ENCODE assay signal across 15 cellular contexts in genomic region chr1:45643341-45643740, GRCh38. TPM values are rescaled to one million over a fixed set of nuclear protein-coding genes. Genes with fewer than 3 reads are reported as not detected.
DNase-seq lines count a peak whose midpoint lies in the region; ATAC-seq and TF ChIP-seq lines count a peak whose summit lies in the region.
"Had no signal": no experiment of that assay in that cellular context is flagged by ENCODE, and none has a peak within 500 bp of the region (broad histone marks: within the 10 kb centered on the region; RNA-seq: fewer than 3 reads in every experiment).

No MANE protein-coding gene starts in this region.

- H3K27ac ChIP-seq in CD8-positive, alpha-beta T cell (ENCODE audit: low read depth, low read length): no peak overlapping the region
- H3K27ac ChIP-seq in transverse colon: peak overlapping the region; percentile 67 to 84 (median 78)
- no peak overlapping the region for H3K27ac ChIP-seq in WERI-Rb-1
- H3K27ac ChIP-seq: RWPE1, SJSA1 had no signal

- H3K27me3 Mint-ChIP-seq in CD8-positive, alpha-beta T cell (ENCODE audit: low read depth): no peaks in the 10 kb centered on the region
- H3K27me3 Mint-ChIP-seq in effector memory CD8-positive, alpha-beta T cell: no peaks in the 10 kb centered on the region

- no peak for TF ChIP-seq CTCF in CD8-positive, alpha-beta T cell (IDR thresholded peaks at IDR 0.05)
- TF ChIP-seq CTCF in transverse colon (IDR thresholded peaks at IDR 0.05) (no peak), WERI-Rb-1 (IDR thresholded peaks at IDR 0.05; ENCODE audit: low read depth, low read length) (no peak)

- H3K27ac Mint-ChIP-seq in CD8-positive, alpha-beta T cell: peak overlapping the region; percentile 20
- H3K27ac Mint-ChIP-seq in effector memory CD8-positive, alpha-beta T cell: peak overlapping the region; percentile 23 to 24
- H3K27ac Mint-ChIP-seq: GM23338 had no signal

- no peak for ATAC-seq in CD8-positive, alpha-beta T cell
- ATAC-seq in effector memory CD8-positive, alpha-beta T cell (replicated peaks): no peak
- ATAC-seq in GM21423 (IDR thresholded peaks at IDR 0.05; ENCODE audit: unreplicated experiment): no peak
- ATAC-seq: GM23338 had no signal

- intact Hi-C loops in CD8-positive, alpha-beta T cell (cut with DNase I, micrococcal nuclease): no loop called here
- intact Hi-C loops in transverse colon (cut with DNase I; ENCODE audit: low total_unique reads): no loop called here

- no peak for TF ChIP-seq POLR2A in transverse colon (IDR thresholded peaks at IDR 0.05)

- POLR2A ChIA-PET in CD8-positive, alpha-beta T cell (lab: Charles Lee): no interaction called here

- H3K4me1 Mint-ChIP-seq in CD8-positive, alpha-beta T cell (ENCODE audit: low read depth): peaks cover 2% of the 10 kb centered on the region
- H3K4me1 Mint-ChIP-seq in effector memory CD8-positive, alpha-beta T cell (ENCODE audit: low read depth in 2 of 2): peaks cover 4 to 6% of the 10 kb centered on the region in 2 donors
- H3K4me1 Mint-ChIP-seq: GM23338 had no signal

- H3K36me3 ChIP-seq in CD8-positive, alpha-beta T cell (ENCODE audit: insufficient read depth, low read length): peaks cover 7% of the 10 kb centered on the region
- peaks cover 0 to 37% (median 15%) of the 10 kb centered on the region in 4 donors for H3K36me3 ChIP-seq in transverse colon
- H3K36me3 ChIP-seq in WERI-Rb-1: peaks cover 31% of the 10 kb centered on the region

- CTCF ChIA-PET in CD8-positive, alpha-beta T cell (lab: Charles Lee): no interaction called here

- no peak overlapping the region for H3K4me3 Mint-ChIP-seq in CD8-positive, alpha-beta T cell
- H3K4me3 Mint-ChIP-seq in effector memory CD8-positive, alpha-beta T cell: no peak overlapping the region
- H3K4me3 Mint-ChIP-seq: GM23338 had no signal

- H3K27me3 ChIP-seq in CD8-positive, alpha-beta T cell (ENCODE audit: insufficient read depth, low read length): no peaks in the 10 kb centered on the region
- H3K27me3 ChIP-seq in transverse colon (no peaks in the 10 kb centered on the region), WERI-Rb-1 (ENCODE audit: insufficient read depth, low read depth, severe bottlenecking) (no peaks in the 10 kb centered on the region)
- H3K27me3 ChIP-seq: SJSA1 had no signal

- DNase-seq in CD8-positive, alpha-beta T cell: no peak
- peak; percentile 99 for DNase-seq in NCI-H82 treated with DMSO at 0.1 percent for 48 hours (lab: John Stamatoyannopoulos, UW; ENCODE audit: unreplicated experiment)
- DNase-seq in effector memory CD8-positive, alpha-beta T cell: no peak
- no peak for DNase-seq in transverse colon
- DNase-seq in activated CD4-positive, CD25-positive, alpha-beta regulatory T cell (lab: John Stamatoyannopoulos, UW): no peak
- no peak for DNase-seq in WERI-Rb-1
- DNase-seq: C1 segment of cervical spinal cord, DMS79 treated with DMSO at 0.1 percent for 48 hours, NCI-H146, NCI-H226 had no signal

- TF ChIP-seq EP300 in transverse colon (IDR thresholded peaks at IDR 0.05; ENCODE audit: low read depth): no peak

- in situ Hi-C loops in transverse colon (cut with MboI; ENCODE audit: low pct_ligation_motif_present in 1 of 4, low pct_unique_long_range_greater_than_20kb in 1 of 4, low sequenced_read_pairs in 3 of 4): no loop called here

- H3K36me3 Mint-ChIP-seq in CD8-positive, alpha-beta T cell: peaks cover 55% of the 10 kb centered on the region
- H3K36me3 Mint-ChIP-seq in effector memory CD8-positive, alpha-beta T cell (ENCODE audit: insufficient read depth): peaks cover 50% of the 10 kb centered on the region

- no peaks in the 10 kb centered on the region for H3K9me3 ChIP-seq in CD8-positive, alpha-beta T cell (ENCODE audit: low read length)
- H3K9me3 ChIP-seq in transverse colon (no peaks in the 10 kb centered on the region), WERI-Rb-1 (ENCODE audit: severe bottlenecking) (no peaks in the 10 kb centered on the region)
- H3K9me3 ChIP-seq: SJSA1 had no signal

- H3K4me3 ChIP-seq in CD8-positive, alpha-beta T cell (ENCODE audit: low read depth, low read length): no peak overlapping the region
- no peak overlapping the region for H3K4me3 ChIP-seq in transverse colon
- no peak overlapping the region for H3K4me3 ChIP-seq in WERI-Rb-1 (ENCODE audit: low read depth, low read length)
- H3K4me3 ChIP-seq: GM23338, K562, SJSA1 had no signal

- no peaks in the 10 kb centered on the region for H3K9me3 Mint-ChIP-seq in CD8-positive, alpha-beta T cell
- H3K9me3 Mint-ChIP-seq in effector memory CD8-positive, alpha-beta T cell: no peaks in the 10 kb centered on the region
- H3K9me3 Mint-ChIP-seq: GM23338 had no signal

- no peaks in the 10 kb centered on the region for H3K4me1 ChIP-seq in CD8-positive, alpha-beta T cell (ENCODE audit: insufficient read depth, low read length)
- peaks cover 4 to 32% (median 25%) of the 10 kb centered on the region in 4 donors for H3K4me1 ChIP-seq in transverse colon

- 40 to 67% methylated on average over 5 of the region's 5 CpGs for WGBS in transverse colon (ENCODE audit: low coverage in 1 of 2), 2 donors

RNA-seq across cellular contexts. Expression of gene CCDC17, which starts 19.5 kb away (rescaled TPM):
- 1 to 10 TPM; 3.8 to 4.5 TPM for total RNA-seq in CD8-positive, alpha-beta T cell
- total RNA-seq in transverse colon: 10 to 100 TPM in 2 of 4 donors, 1 to 10 TPM in 2; 9.0 to 21.3 (median 10.0) TPM

RNA-seq across cellular contexts. Expression of gene GPBP1L1, which starts 43.0 kb away (rescaled TPM):
- 100 to 1,000 TPM; 125 to 128 TPM for total RNA-seq in CD8-positive, alpha-beta T cell
- total RNA-seq in transverse colon: 100 to 1,000 TPM; 162 to 284 (median 222) TPM

RNA-seq across cellular contexts. Expression of gene TMEM69, which starts 44.6 kb away (rescaled TPM):
- 1 to 10 TPM; 5.1 to 8.2 TPM for total RNA-seq in CD8-positive, alpha-beta T cell
- 10 to 100 TPM in 3 of 4 donors, 1 to 10 TPM in 1; 6.4 to 47.2 (median 28.0) TPM for total RNA-seq in transverse colon

RNA-seq across cellular contexts. Expression of gene NASP, which starts 59.5 kb away (rescaled TPM):
- total RNA-seq in CD8-positive, alpha-beta T cell: 100 to 1,000 TPM; 106 to 112 TPM
- 10 to 100 TPM; 34.4 to 62.2 (median 37.5) TPM for total RNA-seq in transverse colon

Comparison
In these comparisons a context has a peak if more than half of its experiments do, and no peak if none do; other contexts are left out.
1. H3K27ac ChIP-seq: peak in transverse colon (4 of 4); none in CD8-positive, alpha-beta T cell (single experiment) and WERI-Rb-1 (single experiment).